27 cellular contexts compared by ENCODE assay signal in genomic region chr2:190550137-190550536, GRCh38.
"Had no signal": no experiment of that assay in that cellular context is flagged by ENCODE, and none has a peak within 500 bp of the region (broad histone marks: within the 10 kb centered on the region; RNA-seq: fewer than 3 reads in every experiment).

No MANE protein-coding gene starts in this region.

- DNase-seq: activated CD4-positive, alpha-beta memory T cell treated with anti-CD3 and anti-CD28 coated beads, Interleukin-2, amount 10 ng/mL, durations not matched to agents 7 days and 5 days; activated CD4-positive, alpha-beta T cell treated with anti-CD3 and anti-CD28 coated beads for 1 hour; activated CD4-positive, alpha-beta T cell treated with anti-CD3 and anti-CD28 coated beads for 4 hours; activated CD4-positive, alpha-beta T cell treated with anti-CD3 and anti-CD28 coated beads, Interleukin-2, amount 10 ng/mL, durations not matched to agents 7 days and 5 days; activated CD4-positive, alpha-beta T cell treated with anti-CD3 and anti-CD28 coated beads, Interleukin-2, amount 50 U/mL, for 4 hours; activated effector memory CD4-positive, alpha-beta T cell treated with Interleukin-2 at 50 U/mL for 16 hours; activated gamma-delta T cell treated with Interleukin-2 at 50 U/mL for 16 hours; activated naive CD4-positive, alpha-beta T cell treated with anti-CD3 and anti-CD28 coated beads, Interleukin-2, amount 50 U/mL, for 16 hours; activated naive CD4-positive, alpha-beta T cell treated with Interleukin-2 at 50 U/mL for 16 hours; activated T-cell treated with anti-CD3 and anti-CD28 coated beads, Interleukin-2, amount 50 U/mL, for 4 hours; amniotic stem cell; anterior cingulate cortex; brain microvascular endothelial cell; dorsolateral prefrontal cortex; effector memory CD4-positive, alpha-beta T cell; erythroblast; esophagus squamous epithelium; head of caudate nucleus; T-helper 1 cell; T-helper 17 cell; T1000 had no signal

- H3K9me3 ChIP-seq: esophagus squamous epithelium had no signal

- H3K27me3 Mint-ChIP-seq: activated CD4-positive, alpha-beta memory T cell treated with anti-CD3 and anti-CD28 coated beads, Interleukin-2, amount 10 ng/mL, durations not matched to agents 7 days and 5 days; activated CD4-positive, alpha-beta T cell treated with anti-CD3 and anti-CD28 coated beads, Interleukin-2, amount 10 ng/mL, durations not matched to agents 7 days and 5 days; activated naive CD8-positive, alpha-beta T cell; activated T-helper 17 cell treated with anti-CD3 and anti-CD28 coated beads, Interleukin-2, amount 50 U/mL, for 72 hours; central memory CD8-positive, alpha-beta T cell; dendritic cell treated with granulocyte-macrophage colony-stimulating factor and Interleukin-4, amounts not matched to agents 40 ng/mL and 50 ng/mL, for 4 days; T-helper 17 cell had no signal

- H3K4me3 ChIP-seq: coronary artery, dorsolateral prefrontal cortex, esophagus squamous epithelium had no signal

- ATAC-seq: activated T-cell treated with anti-CD3 and anti-CD28 coated beads, Interleukin-2, amount 50 U/mL, for 4 hours; activated T-helper 17 cell treated with anti-CD3 and anti-CD28 coated beads, Interleukin-2, amount 50 U/mL, for 72 hours; T-helper 17 cell had no signal

- H3K9me3 Mint-ChIP-seq: activated CD4-positive, alpha-beta memory T cell treated with anti-CD3 and anti-CD28 coated beads, Interleukin-2, amount 10 ng/mL, durations not matched to agents 7 days and 5 days; activated CD4-positive, alpha-beta T cell treated with anti-CD3 and anti-CD28 coated beads, Interleukin-2, amount 10 ng/mL, durations not matched to agents 7 days and 5 days; activated T-cell treated with anti-CD3 and anti-CD28 coated beads, Interleukin-2, amount 50 U/mL, for 4 hours; activated T-helper 17 cell treated with anti-CD3 and anti-CD28 coated beads, Interleukin-2, amount 50 U/mL, for 72 hours; central memory CD8-positive, alpha-beta T cell had no signal

- H3K36me3 Mint-ChIP-seq: activated naive CD8-positive, alpha-beta T cell had no signal

- H3K36me3 ChIP-seq: brain microvascular endothelial cell, esophagus squamous epithelium had no signal

- H3K27ac Mint-ChIP-seq: activated CD4-positive, alpha-beta memory T cell treated with anti-CD3 and anti-CD28 coated beads, Interleukin-2, amount 10 ng/mL, durations not matched to agents 7 days and 5 days; activated CD4-positive, alpha-beta T cell treated with anti-CD3 and anti-CD28 coated beads, Interleukin-2, amount 10 ng/mL, durations not matched to agents 7 days and 5 days; activated naive CD8-positive, alpha-beta T cell; activated T-helper 17 cell treated with anti-CD3 and anti-CD28 coated beads, Interleukin-2, amount 50 U/mL, for 72 hours; dendritic cell treated with granulocyte-macrophage colony-stimulating factor and Interleukin-4, amounts not matched to agents 40 ng/mL and 50 ng/mL, for 4 days; T-helper 17 cell; T-helper 2 cell treated with Interferon-gamma antibody and Interleukin-4, amounts not matched to agents 5 μg/mL and 100 μg/mL, for 36 hours had no signal

- H3K4me1 Mint-ChIP-seq: activated T-helper 17 cell treated with anti-CD3 and anti-CD28 coated beads, Interleukin-2, amount 50 U/mL, for 72 hours had no signal

- H3K27me3 ChIP-seq: brain microvascular endothelial cell, dorsolateral prefrontal cortex, esophagus squamous epithelium had no signal

- H3K4me3 Mint-ChIP-seq: activated CD4-positive, alpha-beta memory T cell treated with anti-CD3 and anti-CD28 coated beads, Interleukin-2, amount 10 ng/mL, durations not matched to agents 7 days and 5 days; activated CD4-positive, alpha-beta T cell treated with anti-CD3 and anti-CD28 coated beads, Interleukin-2, amount 10 ng/mL, durations not matched to agents 7 days and 5 days; activated naive CD8-positive, alpha-beta T cell; activated T-cell treated with anti-CD3 and anti-CD28 coated beads, Interleukin-2, amount 50 U/mL, for 4 hours; activated T-helper 17 cell treated with anti-CD3 and anti-CD28 coated beads, Interleukin-2, amount 50 U/mL, for 72 hours; central memory CD8-positive, alpha-beta T cell; dendritic cell treated with granulocyte-macrophage colony-stimulating factor and Interleukin-4, amounts not matched to agents 40 ng/mL and 50 ng/mL, for 4 days; T-helper 17 cell; T-helper 2 cell treated with Interferon-gamma antibody and Interleukin-4, amounts not matched to agents 5 μg/mL and 100 μg/mL, for 36 hours had no signal

- H3K27ac ChIP-seq: brain microvascular endothelial cell, coronary artery, dorsolateral prefrontal cortex, esophagus squamous epithelium had no signal
